Comparison of ENCODE assay signal across 27 cellular contexts in the genomic region with DNA sequence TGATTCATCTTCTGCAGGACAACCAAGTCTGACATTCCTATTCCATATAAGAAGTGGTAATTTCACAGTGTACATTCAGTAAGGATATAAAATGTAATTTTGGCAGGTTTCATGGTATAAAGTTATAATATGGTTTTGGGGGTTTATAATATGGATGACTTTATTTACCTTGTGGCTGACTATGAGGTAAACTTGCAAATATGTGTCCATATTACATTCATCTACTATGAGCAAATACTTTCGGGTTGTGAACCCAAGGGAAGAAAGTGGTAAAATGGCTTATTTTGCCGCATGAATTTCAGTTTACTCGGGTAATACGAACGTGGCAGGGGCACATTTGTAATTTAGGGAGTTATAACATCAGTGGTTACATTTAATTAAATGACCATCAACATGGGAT.
A peak's percentile ranks its signal among the peaks of the same experiment; 100 is the strongest.
DNase-seq lines count a peak whose midpoint lies in the region; ATAC-seq, FAIRE-seq and TF ChIP-seq lines count a peak whose summit lies in the region.
"Had no signal": no experiment of that assay in that cellular context is flagged by ENCODE, and none has a peak within 500 bp of the region (broad histone marks: within the 10 kb centered on the region; RNA-seq: fewer than 3 reads in every experiment).

No MANE protein-coding gene starts in this region.

- ATAC-seq in GM19467 (IDR thresholded peaks at IDR 0.05; ENCODE audit: unreplicated experiment) = no peak
- ATAC-seq in GM21723 (IDR thresholded peaks at IDR 0.05; ENCODE audit: unreplicated experiment) = no peak
- ATAC-seq: activated T-cell treated with anti-CD3 and anti-CD28 coated beads, Interleukin-2, amount 50 U/mL, for 4 hours; WTC11 had no signal

- peaks cover 39% of the 10 kb centered on the region for H3K4me1 ChIP-seq in ACC112 (ENCODE audit: control insufficient read depth, insufficient read depth, low read length, unreplicated experiment)
- no peaks in the 10 kb centered on the region for H3K4me1 ChIP-seq in uterus
- H3K4me1 ChIP-seq: parathyroid adenoma, right atrium auricular region had no signal

- no peaks in the 10 kb centered on the region for H3K27me3 ChIP-seq in ACC112 (ENCODE audit: insufficient read depth, low read length)
- H3K27me3 ChIP-seq in MG63 = no peaks in the 10 kb centered on the region
- H3K27me3 ChIP-seq in bronchial epithelial cell (ENCODE audit: control insufficient read depth, insufficient read depth, low read length) = no peaks in the 10 kb centered on the region
- no peaks in the 10 kb centered on the region for H3K27me3 ChIP-seq in kidney epithelial cell (ENCODE audit: control insufficient read depth, insufficient read depth, low read length)
- H3K27me3 ChIP-seq in uterus = no peaks in the 10 kb centered on the region
- H3K27me3 ChIP-seq: adrenal gland, right atrium auricular region had no signal

- H3K9me3 ChIP-seq in MG63 (0 out of 2 replicates have a peak, but pooled peaks cover 3% of the 10 kb centered on the region), uterus (no peaks in the 10 kb centered on the region)
- H3K9me3 ChIP-seq: adrenal gland, mucosa of descending colon, right atrium auricular region had no signal

- no peak overlapping the region for H2AFZ ChIP-seq in ACC112 (ENCODE audit: low read length, unreplicated experiment)
- H2AFZ ChIP-seq: parathyroid adenoma had no signal

- H3K4me3 ChIP-seq in ACC112 (ENCODE audit: low read depth, low read length) (peak overlapping the region; percentile 42), MG63 (0 out of 2 replicates have a peak overlapping the region, but pooled peaks have one; percentile 0), bronchial epithelial cell (ENCODE audit: low read depth, low read length) (no peak overlapping the region), kidney epithelial cell (ENCODE audit: low read depth, low read length) (no peak overlapping the region), uterus (no peak overlapping the region)
- H3K4me3 ChIP-seq: adrenal gland, mucosa of descending colon, right atrium auricular region had no signal

- TF ChIP-seq POLR2A in uterus (IDR thresholded peaks at IDR 0.05) = no peak

- H3K79me2 ChIP-seq in ACC112 (ENCODE audit: control insufficient read depth, insufficient read depth, low read length, unreplicated experiment) = no peaks in the 10 kb centered on the region
- H3K79me2 ChIP-seq: parathyroid adenoma had no signal

- TF ChIP-seq CTCF in bronchial epithelial cell (IDR thresholded peaks at IDR 0.05; ENCODE audit: insufficient read depth, low read length, severe bottlenecking) (no peak), kidney epithelial cell (IDR thresholded peaks at IDR 0.05; ENCODE audit: insufficient read depth, low read length, poor library complexity, severe bottlenecking) (no peak), uterus (IDR thresholded peaks at IDR 0.05) (no peak)

- H3K27ac ChIP-seq in ACC112 (ENCODE audit: low read depth, low read length) (peak overlapping the region; percentile 90), uterus (no peak overlapping the region)
- H3K27ac ChIP-seq: adrenal gland, parathyroid adenoma, right atrium auricular region had no signal

- intact Hi-C loops in uterus (cut with DNase I; ENCODE audit: low total_unique reads) = no loop called here

- DNase-seq in MG63 (no peak), bronchial epithelial cell (ENCODE audit: low read depth) (peak; percentile 84), kidney epithelial cell (ENCODE audit: low read depth) (peak; percentile 19), GDM1 (lab: John Stamatoyannopoulos, UW) (no peak), uterus (no peak)
- DNase-seq: activated CD4-positive, alpha-beta T cell treated with anti-CD3 and anti-CD28 coated beads, Interleukin-2, amount 10 ng/mL, durations not matched to agents 7 days and 5 days; activated naive CD4-positive, alpha-beta T cell treated with anti-CD3 and anti-CD28 coated beads for 36 hours; activated T-cell treated with anti-CD3 and anti-CD28 coated beads, Interleukin-2, amount 50 U/mL, for 4 hours; adrenal gland; CD8-positive, alpha-beta memory T cell; endodermal cell; glutamatergic neuron; H7; islet precursor cell; mucosa of descending colon; NCI-H1436; NCI-H2081 treated with DMSO at 0.1 percent for 48 hours; NCI-H446 treated with DMSO at 0.1 percent for 48 hours; stimulated activated CD4-positive, alpha-beta T cell treated with anti-CD3 and anti-CD28 coated beads, Interleukin-2, amount 100 ng/mL, for 48 hours had no signal

- FAIRE-seq in bronchial epithelial cell (lab: Jason Lieb, UNC) = no peak
- FAIRE-seq: A204.1, HTR-8/SVneo had no signal

- no peaks in the 10 kb centered on the region for H3K36me3 ChIP-seq in ACC112 (ENCODE audit: insufficient read depth, low read length)
- H3K36me3 ChIP-seq in MG63 = no peaks in the 10 kb centered on the region
- H3K36me3 ChIP-seq in bronchial epithelial cell (ENCODE audit: control insufficient read depth, insufficient read depth, low read length) = no peaks in the 10 kb centered on the region
- H3K36me3 ChIP-seq in kidney epithelial cell (ENCODE audit: control insufficient read depth, insufficient read depth, low read length) = no peaks in the 10 kb centered on the region
- H3K36me3 ChIP-seq in uterus = no peaks in the 10 kb centered on the region
- H3K36me3 ChIP-seq: adrenal gland, right atrium auricular region had no signal

Comparison
In these comparisons a context has a peak if more than half of its experiments do, and no peak if none do; other contexts are left out.
1. H3K4me3 ChIP-seq: peak in ACC112 (single experiment) and MG63 (single experiment); none in bronchial epithelial cell (single experiment), kidney epithelial cell (single experiment) and uterus (0 of 2).
2. DNase-seq: peak in bronchial epithelial cell (single experiment) and kidney epithelial cell (single experiment); none in MG63 (single experiment), GDM1 (single experiment) and uterus (0 of 2).